11 cellular contexts compared by ENCODE assay signal in the genomic region with DNA sequence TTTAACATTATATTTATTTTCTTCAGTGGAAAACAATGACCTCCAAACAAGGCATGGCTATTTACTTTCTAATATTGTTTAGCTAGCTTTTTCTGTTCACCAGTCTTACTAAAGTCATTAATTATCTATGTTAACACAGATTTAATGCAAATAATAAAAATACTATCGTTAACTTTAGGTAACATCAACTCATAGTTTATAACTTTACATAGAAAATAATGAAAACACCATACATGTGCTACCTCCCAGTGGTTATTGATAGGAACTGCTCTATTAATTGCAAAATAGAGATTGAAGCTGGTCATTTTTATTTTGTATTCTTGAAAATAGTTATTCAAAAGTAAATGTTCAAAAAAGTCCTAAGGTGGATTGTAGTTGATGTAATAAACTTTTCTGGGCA.
DNase-seq lines count a peak whose midpoint lies in the region; ATAC-seq, FAIRE-seq and TF ChIP-seq lines count a peak whose summit lies in the region.
"Had no signal": no experiment of that assay in that cellular context is flagged by ENCODE, and none has a peak within 500 bp of the region (broad histone marks: within the 10 kb centered on the region; RNA-seq: fewer than 3 reads in every experiment).

No MANE protein-coding gene starts in this region.

- no peaks in the 10 kb centered on the region for H3K27me3 Mint-ChIP-seq in activated T-cell treated with anti-CD3 and anti-CD28 coated beads, Interleukin-2, amount 50 U/mL, for 24 hours
- H3K27me3 Mint-ChIP-seq in stimulated activated naive CD8-positive, alpha-beta T cell treated with anti-CD3 and anti-CD28 coated beads, Interleukin-15, amount 100 ng/mL, for 72 hours, result no peaks in the 10 kb centered on the region

- peak; percentile 24 for TF ChIP-seq CTCF in SU-DHL-6 (IDR thresholded peaks at IDR 0.05; ENCODE audit: insufficient read depth, low read length, poor library complexity, severe bottlenecking)
- peak in 2 of 4 donors; percentile 30 to 32 for TF ChIP-seq CTCF in pancreas (IDR thresholded peaks at IDR 0.05)

- peak; percentile 9 for FAIRE-seq in pancreas (lab: Jason Lieb, UNC)

- intact Hi-C loops in pancreas (cut with DNase I), result no loop called here

- H3K9me2 ChIP-seq in SU-DHL-6 (replicated peaks; ENCODE audit: insufficient read depth, low read length), result no peaks in the 10 kb centered on the region

- H4K20me1 ChIP-seq in SU-DHL-6 (ENCODE audit: low read depth, low read length), result no peaks in the 10 kb centered on the region

- H3K36me3 ChIP-seq in SU-DHL-6 (ENCODE audit: low read length), result no peaks in the 10 kb centered on the region
- no peaks in the 10 kb centered on the region for H3K36me3 ChIP-seq in pancreas

- H3K27me3 ChIP-seq in SU-DHL-6 (ENCODE audit: low read length) (no peaks in the 10 kb centered on the region), pancreas (no peaks in the 10 kb centered on the region)

- no peak overlapping the region for H3K4me3 Mint-ChIP-seq in activated T-cell treated with anti-CD3 and anti-CD28 coated beads, Interleukin-2, amount 50 U/mL, for 24 hours
- no peak overlapping the region for H3K4me3 Mint-ChIP-seq in stimulated activated naive CD8-positive, alpha-beta T cell treated with anti-CD3 and anti-CD28 coated beads, Interleukin-15, amount 100 ng/mL, for 72 hours

- H3K27ac ChIP-seq in SU-DHL-6 (ENCODE audit: low read depth, low read length), result no peak overlapping the region
- no peak overlapping the region for H3K27ac ChIP-seq in pancreas

- no peak overlapping the region for H3K4me3 ChIP-seq in SU-DHL-6 (ENCODE audit: insufficient read depth, low read length, poor library complexity, severe bottlenecking)
- H3K4me3 ChIP-seq in pancreas, result no peak overlapping the region

- H3K9me3 ChIP-seq in SU-DHL-6 (ENCODE audit: insufficient read depth, low read length), result no peaks in the 10 kb centered on the region
- H3K9me3 ChIP-seq in pancreas, result no peaks in the 10 kb centered on the region

- DNase-seq in SIG-M5 treated with dmso at 0.1 percent for 504 hours (lab: John Stamatoyannopoulos, UW; ENCODE audit: unreplicated experiment) (peak; percentile 12), SIG-M5 (lab: John Stamatoyannopoulos, UW) (no peak), pancreas (no peak), NCI-H1930 (lab: John Stamatoyannopoulos, UW) (no peak)
- no peak for DNase-seq in activated T-cell treated with anti-CD3 and anti-CD28 coated beads, Interleukin-2, amount 50 U/mL, for 24 hours
- no peak for DNase-seq in stimulated activated naive CD8-positive, alpha-beta T cell treated with anti-CD3 and anti-CD28 coated beads, Interleukin-15, amount 100 ng/mL, for 72 hours
- DNase-seq: activated CD4-positive, alpha-beta T cell treated with anti-CD3 and anti-CD28 coated beads, Interleukin-2, amount 50 U/mL, for 4 hours; effector CD8-positive, alpha-beta T cell; NCI-H2081 treated with DMSO at 0.1 percent for 48 hours had no signal

- no peaks in the 10 kb centered on the region for H3F3A ChIP-seq in SU-DHL-6 (ENCODE audit: insufficient read depth)

- H3K4me1 ChIP-seq in pancreas, result peaks cover 0 to 4% (median 3%) of the 10 kb centered on the region in 3 donors

- no peak overlapping the region for H2AFZ ChIP-seq in SU-DHL-6 (ENCODE audit: low read depth, low read length, severe bottlenecking)

- peak; percentile 65 for ATAC-seq in HG03432 (IDR thresholded peaks at IDR 0.05; ENCODE audit: unreplicated experiment)
- peak in 2 of 4 donors; percentile 40 to 50 for ATAC-seq in pancreas
- ATAC-seq in stimulated activated naive CD8-positive, alpha-beta T cell treated with anti-CD3 and anti-CD28 coated beads, Interleukin-15, amount 100 ng/mL, for 72 hours, result no peak

- H3K27ac Mint-ChIP-seq in activated T-cell treated with anti-CD3 and anti-CD28 coated beads, Interleukin-2, amount 50 U/mL, for 24 hours, result no peak overlapping the region
- no peak overlapping the region for H3K27ac Mint-ChIP-seq in stimulated activated naive CD8-positive, alpha-beta T cell treated with anti-CD3 and anti-CD28 coated beads, Interleukin-15, amount 100 ng/mL, for 72 hours

- no peaks in the 10 kb centered on the region for H3K36me3 Mint-ChIP-seq in activated T-cell treated with anti-CD3 and anti-CD28 coated beads, Interleukin-2, amount 50 U/mL, for 24 hours (ENCODE audit: low read depth)

- WGBS in pancreas, 2 donors, result 13 to 17% methylated on average over 1 of the region's 1 CpG

- H3K79me2 ChIP-seq in SU-DHL-6 (ENCODE audit: insufficient read depth, low read length), result no peaks in the 10 kb centered on the region

- no peaks in the 10 kb centered on the region for H3K4me1 Mint-ChIP-seq in activated T-cell treated with anti-CD3 and anti-CD28 coated beads, Interleukin-2, amount 50 U/mL, for 24 hours (ENCODE audit: low read depth)
- no peaks in the 10 kb centered on the region for H3K4me1 Mint-ChIP-seq in stimulated activated naive CD8-positive, alpha-beta T cell treated with anti-CD3 and anti-CD28 coated beads, Interleukin-15, amount 100 ng/mL, for 72 hours

- peaks cover 18% of the 10 kb centered on the region for H3K9me3 Mint-ChIP-seq in activated T-cell treated with anti-CD3 and anti-CD28 coated beads, Interleukin-2, amount 50 U/mL, for 24 hours
- peaks cover 16 to 20% of the 10 kb centered on the region in 2 donors for H3K9me3 Mint-ChIP-seq in stimulated activated naive CD8-positive, alpha-beta T cell treated with anti-CD3 and anti-CD28 coated beads, Interleukin-15, amount 100 ng/mL, for 72 hours

- H3K4me2 ChIP-seq in SU-DHL-6 (ENCODE audit: low read depth, low read length, poor library complexity, severe bottlenecking), result no peak overlapping the region

- no peak overlapping the region for H3K9ac ChIP-seq in SU-DHL-6 (ENCODE audit: low read length)
